ENCODE assay signal across 10 cellular contexts in genomic region chr2:179031731-179032408, GRCh38. TPM values are rescaled to one million over a fixed set of nuclear protein-coding genes. Genes with fewer than 3 reads are reported as not detected.
DNase-seq lines count a peak whose midpoint lies in the region; ATAC-seq and TF ChIP-seq lines count a peak whose summit lies in the region.
"Had no signal": no experiment of that assay in that cellular context is flagged by ENCODE, and none has a peak within 500 bp of the region (broad histone marks: within the 10 kb centered on the region; RNA-seq: fewer than 3 reads in every experiment).

No MANE protein-coding gene starts in this region.

- no peaks in the 10 kb centered on the region for H3K9me3 ChIP-seq in adipocyte (ENCODE audit: control insufficient read depth, low read length)

- H3K27me3 ChIP-seq in GM06990 (replicated peaks; ENCODE audit: control insufficient read depth, insufficient read depth, low read length) = no peaks in the 10 kb centered on the region
- no peaks in the 10 kb centered on the region for H3K27me3 ChIP-seq in adipocyte (replicated peaks; ENCODE audit: control insufficient read depth, insufficient read depth, low read length)

- H3K36me3 ChIP-seq in GM06990 (ENCODE audit: control insufficient read depth, insufficient read depth, low read length) (no peaks in the 10 kb centered on the region), adipocyte (ENCODE audit: control insufficient read depth, insufficient read depth, low read length, severe bottlenecking) (no peaks in the 10 kb centered on the region)

- H3K4me1 ChIP-seq in adipocyte (ENCODE audit: control insufficient read depth, insufficient read depth, low read length) = no peaks in the 10 kb centered on the region

- no peak overlapping the region for H3K9ac ChIP-seq in adipocyte (ENCODE audit: low read length)

- H3K4me3 ChIP-seq in GM06990 (replicated peaks; ENCODE audit: low read depth, low read length) (peak overlapping the region; percentile 48), adipocyte (ENCODE audit: low read length) (peak overlapping the region; percentile 30)

- TF ChIP-seq CTCF in GM06990 (IDR thresholded peaks at IDR 0.05; ENCODE audit: insufficient read depth, low read length, poor library complexity, severe bottlenecking) = no peak

- DNase-seq in GM06990 (ENCODE audit: extremely low read depth, insufficient read length) (peak; percentile 78), adipocyte (ENCODE audit: low read depth) (peak; percentile 80), stromal cell of bone marrow (ENCODE audit: low read depth) (peak; percentile 36), GDM1 (lab: John Stamatoyannopoulos, UW) (no peak), left lobe of liver (ENCODE audit: low spot score) (no peak), NCI-H1694 (lab: John Stamatoyannopoulos, UW) (no peak)
- DNase-seq: left cardiac atrium had no signal

- ATAC-seq in GM21381 (IDR thresholded peaks at IDR 0.05; ENCODE audit: unreplicated experiment) (peak; percentile 97), HG03571 (IDR thresholded peaks at IDR 0.05; ENCODE audit: unreplicated experiment) (peak; percentile 98), left lobe of liver (no peak)

RNA-seq across cellular contexts. Expression of gene CCDC141, which starts 18.1 kb away (rescaled TPM):
- 0.38 TPM for total RNA-seq in left lobe of liver
- total RNA-seq: SK-MEL-5 had no signal

Comparison
In these comparisons a context has a peak if more than half of its experiments do, and no peak if none do; other contexts are left out.
1. DNase-seq: peak in GM06990 (single experiment), adipocyte (single experiment) and stromal cell of bone marrow (single experiment); none in GDM1 (single experiment), left lobe of liver (single experiment) and NCI-H1694 (single experiment).